In the genomic region with DNA sequence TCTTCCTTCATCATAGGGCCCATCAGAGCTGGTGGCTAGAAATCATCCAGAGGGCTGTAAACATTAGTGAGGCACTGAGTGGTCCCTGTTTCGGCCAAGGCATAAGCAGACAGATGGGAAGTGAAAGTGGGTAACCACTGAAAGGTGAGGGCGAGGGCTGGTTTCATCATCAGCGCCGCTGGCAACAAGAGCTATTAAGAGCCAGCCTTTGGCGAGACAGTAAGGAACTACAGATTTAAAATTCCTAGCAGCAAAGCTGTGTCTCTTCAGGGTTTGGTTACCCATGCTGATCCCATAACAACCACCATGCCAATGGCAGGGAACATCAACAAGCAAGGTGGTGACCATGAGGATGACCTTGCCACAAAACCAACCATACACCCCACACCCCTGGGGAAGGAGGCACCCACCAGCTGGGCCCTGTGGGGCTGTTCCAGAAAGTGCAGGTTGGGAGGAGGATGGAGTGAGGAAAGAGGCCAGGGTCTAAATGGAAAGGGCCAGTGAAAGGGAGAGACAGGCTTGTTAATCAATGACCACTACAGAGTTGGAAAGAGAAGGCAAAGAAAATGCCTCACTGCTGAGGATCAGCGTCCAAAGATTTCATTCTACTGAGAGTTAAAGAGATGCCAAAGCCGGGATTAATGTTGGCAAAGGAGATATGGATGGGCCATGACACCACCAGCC, we compare ENCODE assay signal across 10 cellular contexts. TPM values are rescaled to one million over a fixed set of nuclear protein-coding genes. Genes with fewer than 3 reads are reported as not detected.
A peak's percentile ranks its signal among the peaks of the same experiment; 100 is the strongest.
DNase-seq lines count a peak whose midpoint lies in the region; ATAC-seq and TF ChIP-seq lines count a peak whose summit lies in the region.
"Had no signal": no experiment of that assay in that cellular context is flagged by ENCODE, and none has a peak within 500 bp of the region (broad histone marks: within the 10 kb centered on the region; RNA-seq: fewer than 3 reads in every experiment).

No MANE protein-coding gene starts in this region.

- POLR2A ChIA-PET in RWPE1 (lab: Yijun Ruan, JAX; ENCODE audit: low non-redundant PET): no interaction called here

- TF ChIP-seq POLR2A in suprapubic skin (IDR thresholded peaks at IDR 0.05) (no peak), breast epithelium (IDR thresholded peaks at IDR 0.05) (no peak), gastroesophageal sphincter (IDR thresholded peaks at IDR 0.05) (no peak)

- peaks cover 7% of the 10 kb centered on the region for H3K4me1 ChIP-seq in suprapubic skin
- no peaks in the 10 kb centered on the region for H3K4me1 ChIP-seq in breast epithelium
- H3K4me1 ChIP-seq in gastroesophageal sphincter: no peaks in the 10 kb centered on the region

- DNase-seq in activated naive CD4-positive, alpha-beta T cell treated with anti-CD3 and anti-CD28 coated beads, Interleukin-2, amount 50 U/mL, for 72 hours (ENCODE audit: low spot score in 2 of 2): no peak
- DNase-seq in activated naive CD4-positive, alpha-beta T cell treated with anti-CD3 and anti-CD28 coated beads, Interleukin-2, amount 50 U/mL, for 16 hours: no peak
- DNase-seq in RWPE1 (ENCODE audit: low spot score): no peak
- peak; percentile 26 to 40 for DNase-seq in suprapubic skin (ENCODE audit: low spot score in 2 of 2)
- no peak for DNase-seq in G401 (ENCODE audit: low spot score)
- DNase-seq in breast epithelium (ENCODE audit: low spot score in 2 of 2): no peak
- DNase-seq: activated naive CD4-positive, alpha-beta T cell treated with anti-CD3 and anti-CD28 coated beads for 36 hours had no signal

- H3K4me3 ChIP-seq in suprapubic skin (no peak overlapping the region), breast epithelium (no peak overlapping the region), gastroesophageal sphincter (no peak overlapping the region)
- H3K4me3 ChIP-seq: BLaER1 had no signal

- TF ChIP-seq EP300 in suprapubic skin (IDR thresholded peaks at IDR 0.05) (no peak), gastroesophageal sphincter (IDR thresholded peaks at IDR 0.05) (no peak)

- intact Hi-C loops in breast epithelium (cut with DNase I; ENCODE audit: low total_unique reads): no loop called here

- TF ChIP-seq CTCF in RWPE1 (conservative IDR thresholded peaks at IDR 0.05; ENCODE audit: low read depth) (no peak), suprapubic skin (IDR thresholded peaks at IDR 0.05) (no peak), breast epithelium (IDR thresholded peaks at IDR 0.05) (no peak), gastroesophageal sphincter (IDR thresholded peaks at IDR 0.05) (no peak)

- H3K36me3 Mint-ChIP-seq in activated naive CD4-positive, alpha-beta T cell treated with anti-CD3 and anti-CD28 coated beads, Interleukin-2, amount 50 U/mL, for 72 hours: peaks cover 0 to 5% of the 10 kb centered on the region in 2 donors

- WGBS in suprapubic skin: 80% methylated on average over 7 of the region's 7 CpGs
- WGBS in gastroesophageal sphincter (ENCODE audit: low coverage in 1 of 2), 2 donors: 84% methylated on average over 7 of the region's 7 CpGs; no CpG with 5 or more reads in 1 of the 2 donors

- ATAC-seq in activated naive CD4-positive, alpha-beta T cell treated with anti-CD3 and anti-CD28 coated beads, Interleukin-2, amount 50 U/mL, for 72 hours: peak; percentile 60 to 83
- ATAC-seq in HG02973 (IDR thresholded peaks at IDR 0.05; ENCODE audit: unreplicated experiment) (peak; percentile 70), gastroesophageal sphincter (no peak)

- H3K27me3 ChIP-seq in suprapubic skin (no peaks in the 10 kb centered on the region), breast epithelium (no peaks in the 10 kb centered on the region), gastroesophageal sphincter (no peaks in the 10 kb centered on the region)
- H3K27me3 ChIP-seq: BLaER1 had no signal

- CTCF ChIA-PET in RWPE1 (lab: Yijun Ruan, JAX): no interaction called here

- H3K36me3 ChIP-seq in suprapubic skin (no peaks in the 10 kb centered on the region), breast epithelium (no peaks in the 10 kb centered on the region), gastroesophageal sphincter (no peaks in the 10 kb centered on the region)
- H3K36me3 ChIP-seq: BLaER1 had no signal

- H3K27ac ChIP-seq in RWPE1 (peak overlapping the region; percentile 1; the same call in 1 of the 2 replicates), suprapubic skin (no peak overlapping the region), breast epithelium (no peak overlapping the region), gastroesophageal sphincter (no peak overlapping the region)
- H3K27ac ChIP-seq: BLaER1 had no signal

- H3K27ac Mint-ChIP-seq in activated naive CD4-positive, alpha-beta T cell treated with anti-CD3 and anti-CD28 coated beads, Interleukin-2, amount 50 U/mL, for 72 hours: no peak overlapping the region
- H3K27ac Mint-ChIP-seq: activated naive CD4-positive, alpha-beta T cell treated with anti-CD3 and anti-CD28 coated beads for 36 hours had no signal

- in situ Hi-C loops in G401 (cut with HindIII; ENCODE audit: low sequenced_read_pairs): no loop called here

- no peaks in the 10 kb centered on the region for H3K9me3 Mint-ChIP-seq in activated naive CD4-positive, alpha-beta T cell treated with anti-CD3 and anti-CD28 coated beads, Interleukin-2, amount 50 U/mL, for 72 hours
- H3K9me3 Mint-ChIP-seq: activated naive CD4-positive, alpha-beta T cell treated with anti-CD3 and anti-CD28 coated beads for 36 hours had no signal

- H3K9me3 ChIP-seq in suprapubic skin (no peaks in the 10 kb centered on the region), breast epithelium (no peaks in the 10 kb centered on the region), gastroesophageal sphincter (no peaks in the 10 kb centered on the region)
- H3K9me3 ChIP-seq: BLaER1 had no signal

RNA-seq across cellular contexts. Expression of a gene that starts 9.0 kb away (rescaled TPM):
- 100 to 1,000 TPM in 1 of 2 donors, 10 to 100 TPM in 1; 70.8 to 149 TPM for total RNA-seq in activated naive CD4-positive, alpha-beta T cell treated with anti-CD3 and anti-CD28 coated beads, Interleukin-2, amount 50 U/mL, for 72 hours
- total RNA-seq in suprapubic skin: 10 to 100 TPM; 19.2 to 50.6 (median 34.5) TPM
- 81.9 and 125 TPM in 2 replicates for total RNA-seq in G401 (2014; rRNA removed; shearing (Covaris generic))
- total RNA-seq in breast epithelium: 10 to 100 TPM; 26.1 to 46.8 (median 42.6) TPM
- total RNA-seq in gastroesophageal sphincter: 10 to 100 TPM in 3 of 4 donors, 1 to 10 TPM in 1; 9.5 to 25.4 (median 20.5) TPM

RNA-seq across cellular contexts. Expression of a gene that starts 52.3 kb away (rescaled TPM):
- 10 to 100 TPM; 38.4 to 46.2 TPM for total RNA-seq in activated naive CD4-positive, alpha-beta T cell treated with anti-CD3 and anti-CD28 coated beads, Interleukin-2, amount 50 U/mL, for 72 hours
- 10 to 100 TPM; 11.7 to 23.2 (median 16.1) TPM for total RNA-seq in suprapubic skin
- 10.8 and 19.2 TPM in 2 replicates for total RNA-seq in G401 (2014; rRNA removed; shearing (Covaris generic))
- 10 to 100 TPM; 19.0 to 20.2 (median 19.5) TPM for total RNA-seq in breast epithelium
- 10 to 100 TPM in 3 of 4 donors, 1 to 10 TPM in 1; 7.7 to 18.1 (median 16.0) TPM for total RNA-seq in gastroesophageal sphincter

Comparison
In these comparisons a context has a peak if more than half of its experiments do, and no peak if none do; other contexts are left out.
1. DNase-seq: peak in suprapubic skin (2 of 2); none in activated naive CD4-positive, alpha-beta T cell treated with anti-CD3 and anti-CD28 coated beads, Interleukin-2, amount 50 U/mL, for 72 hours (0 of 2), activated naive CD4-positive, alpha-beta T cell treated with anti-CD3 and anti-CD28 coated beads, Interleukin-2, amount 50 U/mL, for 16 hours (single experiment), RWPE1 (single experiment), G401 (single experiment) and breast epithelium (0 of 2).